Comparison of ENCODE assay signal across 8 cellular contexts in the genomic region with DNA sequence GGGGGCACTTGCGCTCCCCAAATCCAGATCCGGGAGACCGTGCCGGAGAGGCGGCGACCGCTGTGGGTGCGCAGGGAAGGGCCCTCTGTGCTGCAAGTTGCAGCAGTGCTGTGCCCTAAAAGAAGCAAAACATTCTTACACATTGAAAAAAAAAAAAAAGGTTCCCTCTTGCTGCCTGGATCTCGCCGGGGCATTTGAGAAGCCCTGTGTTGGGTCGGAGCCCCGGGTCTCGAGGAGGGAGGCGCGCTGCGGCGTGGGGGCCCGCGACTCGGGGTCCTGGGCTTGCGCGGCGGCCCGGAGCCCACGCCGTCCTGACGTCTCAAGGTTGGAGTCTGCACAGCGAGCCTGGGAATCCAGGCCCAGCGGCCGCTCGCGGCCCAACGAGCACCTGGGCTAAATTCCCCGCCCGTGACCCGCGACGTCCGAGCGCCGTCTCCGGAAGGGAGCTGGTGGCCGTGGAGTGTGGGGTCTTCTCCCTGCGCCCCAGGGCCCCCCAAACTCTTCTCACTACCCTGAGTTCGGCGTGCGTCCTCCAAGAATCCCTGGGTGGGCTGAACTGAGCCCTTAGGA. TPM values are rescaled to one million over a fixed set of nuclear protein-coding genes. Genes with fewer than 3 reads are reported as not detected.
A peak's percentile ranks its signal among the peaks of the same experiment; 100 is the strongest.
DNase-seq lines count a peak whose midpoint lies in the region; ATAC-seq and TF ChIP-seq lines count a peak whose summit lies in the region.

No MANE protein-coding gene starts in this region.

- no peaks in the 10 kb centered on the region for H3K36me3 Mint-ChIP-seq in activated CD4-positive, alpha-beta memory T cell treated with anti-CD3 and anti-CD28 coated beads for 36 hours
- H3K36me3 Mint-ChIP-seq in activated CD4-positive, alpha-beta memory T cell treated with anti-CD3 and anti-CD28 coated beads, Interleukin-2, amount 10 ng/mL, durations not matched to agents 7 days and 5 days (ENCODE audit: low read depth): no peaks in the 10 kb centered on the region
- no peaks in the 10 kb centered on the region for H3K36me3 Mint-ChIP-seq in immature natural killer cell
- H3K36me3 Mint-ChIP-seq in stimulated activated naive B cell treated with anti-CD40 and anti-IgM and Interleukin-4, amounts not matched to agents 10 μg/mL and 1 μg/mL and 100 μg/mL, for 72 hours: no peaks in the 10 kb centered on the region

- POLR2A ChIA-PET in activated CD4-positive, alpha-beta memory T cell treated with anti-CD3 and anti-CD28 coated beads for 36 hours (lab: Charles Lee): no interaction called here
- POLR2A ChIA-PET in activated CD4-positive, alpha-beta memory T cell treated with anti-CD3 and anti-CD28 coated beads, Interleukin-2, amount 10 ng/mL, durations not matched to agents 7 days and 5 days (lab: Charles Lee): no interaction called here

- intact Hi-C loops in activated CD4-positive, alpha-beta memory T cell treated with anti-CD3 and anti-CD28 coated beads for 36 hours (cut with micrococcal nuclease): no loop called here

- DNase-seq in activated CD4-positive, alpha-beta memory T cell treated with anti-CD3 and anti-CD28 coated beads for 36 hours: peak; percentile 29
- DNase-seq in activated CD4-positive, alpha-beta memory T cell treated with anti-CD3 and anti-CD28 coated beads, Interleukin-2, amount 10 ng/mL, durations not matched to agents 7 days and 5 days: no peak
- peak; percentile 61 for DNase-seq in astrocyte of the spinal cord (ENCODE audit: low read depth, low spot score)
- DNase-seq in immature natural killer cell: peak in 1 of 3 donors; percentile 50
- DNase-seq in stimulated activated naive B cell treated with anti-CD40 and anti-IgM and Interleukin-4, amounts not matched to agents 10 μg/mL and 1 μg/mL and 100 μg/mL, for 72 hours: no peak
- DNase-seq in LoVo (ENCODE audit: low spot score): no peak
- no peak for DNase-seq in UCSD-AML1 (lab: John Stamatoyannopoulos, UW; ENCODE audit: unreplicated experiment)

- peak overlapping the region; percentile 72 for H3K4me3 ChIP-seq in astrocyte of the spinal cord (ENCODE audit: low read depth, low read length)

- TF ChIP-seq CTCF in astrocyte of the spinal cord (IDR thresholded peaks at IDR 0.05; ENCODE audit: low read depth, low read length): peak; percentile 41

- H3K9me3 Mint-ChIP-seq in activated CD4-positive, alpha-beta memory T cell treated with anti-CD3 and anti-CD28 coated beads for 36 hours: no peaks in the 10 kb centered on the region
- H3K9me3 Mint-ChIP-seq in activated CD4-positive, alpha-beta memory T cell treated with anti-CD3 and anti-CD28 coated beads, Interleukin-2, amount 10 ng/mL, durations not matched to agents 7 days and 5 days: no peaks in the 10 kb centered on the region
- H3K9me3 Mint-ChIP-seq in immature natural killer cell: no peaks in the 10 kb centered on the region
- H3K9me3 Mint-ChIP-seq in stimulated activated naive B cell treated with anti-CD40 and anti-IgM and Interleukin-4, amounts not matched to agents 10 μg/mL and 1 μg/mL and 100 μg/mL, for 72 hours: no peaks in the 10 kb centered on the region

- no peak overlapping the region for H3K27ac Mint-ChIP-seq in activated CD4-positive, alpha-beta memory T cell treated with anti-CD3 and anti-CD28 coated beads for 36 hours
- no peak overlapping the region for H3K27ac Mint-ChIP-seq in activated CD4-positive, alpha-beta memory T cell treated with anti-CD3 and anti-CD28 coated beads, Interleukin-2, amount 10 ng/mL, durations not matched to agents 7 days and 5 days
- H3K27ac Mint-ChIP-seq in immature natural killer cell: peak overlapping the region in 2 of 6 donors; percentile 42 to 45
- H3K27ac Mint-ChIP-seq in stimulated activated naive B cell treated with anti-CD40 and anti-IgM and Interleukin-4, amounts not matched to agents 10 μg/mL and 1 μg/mL and 100 μg/mL, for 72 hours: no peak overlapping the region

- CTCF ChIA-PET in activated CD4-positive, alpha-beta memory T cell treated with anti-CD3 and anti-CD28 coated beads for 36 hours (lab: Charles Lee): no interaction called here
- CTCF ChIA-PET in activated CD4-positive, alpha-beta memory T cell treated with anti-CD3 and anti-CD28 coated beads, Interleukin-2, amount 10 ng/mL, durations not matched to agents 7 days and 5 days (lab: Charles Lee): no interaction called here

- H3K4me3 Mint-ChIP-seq in activated CD4-positive, alpha-beta memory T cell treated with anti-CD3 and anti-CD28 coated beads for 36 hours: no peak overlapping the region
- no peak overlapping the region for H3K4me3 Mint-ChIP-seq in activated CD4-positive, alpha-beta memory T cell treated with anti-CD3 and anti-CD28 coated beads, Interleukin-2, amount 10 ng/mL, durations not matched to agents 7 days and 5 days
- peak overlapping the region; percentile 71 to 81 (median 80) for H3K4me3 Mint-ChIP-seq in immature natural killer cell
- H3K4me3 Mint-ChIP-seq in stimulated activated naive B cell treated with anti-CD40 and anti-IgM and Interleukin-4, amounts not matched to agents 10 μg/mL and 1 μg/mL and 100 μg/mL, for 72 hours: peak overlapping the region; percentile 78 to 83

- peaks cover 5% of the 10 kb centered on the region for H3K4me1 Mint-ChIP-seq in activated CD4-positive, alpha-beta memory T cell treated with anti-CD3 and anti-CD28 coated beads for 36 hours (ENCODE audit: low read depth)
- peaks cover 4% of the 10 kb centered on the region for H3K4me1 Mint-ChIP-seq in activated CD4-positive, alpha-beta memory T cell treated with anti-CD3 and anti-CD28 coated beads, Interleukin-2, amount 10 ng/mL, durations not matched to agents 7 days and 5 days
- H3K4me1 Mint-ChIP-seq in immature natural killer cell: peaks cover 18 to 19% of the 10 kb centered on the region in 2 donors
- H3K4me1 Mint-ChIP-seq in stimulated activated naive B cell treated with anti-CD40 and anti-IgM and Interleukin-4, amounts not matched to agents 10 μg/mL and 1 μg/mL and 100 μg/mL, for 72 hours: peaks cover 8 to 24% of the 10 kb centered on the region in 2 donors

- ATAC-seq in stimulated activated naive B cell treated with anti-CD40 and anti-IgM and Interleukin-4, amounts not matched to agents 10 μg/mL and 1 μg/mL and 100 μg/mL, for 72 hours (replicated peaks): peak; percentile 68 to 76
- no peak for ATAC-seq in HG03025 (IDR thresholded peaks at IDR 0.05; ENCODE audit: low FRiP score, unreplicated experiment)

- in situ Hi-C loops in astrocyte of the spinal cord (cut with HindIII; ENCODE audit: low sequenced_read_pairs): no loop called here

- peaks cover 31% of the 10 kb centered on the region for H3K27me3 Mint-ChIP-seq in activated CD4-positive, alpha-beta memory T cell treated with anti-CD3 and anti-CD28 coated beads for 36 hours
- H3K27me3 Mint-ChIP-seq in activated CD4-positive, alpha-beta memory T cell treated with anti-CD3 and anti-CD28 coated beads, Interleukin-2, amount 10 ng/mL, durations not matched to agents 7 days and 5 days: peaks cover 34% of the 10 kb centered on the region
- H3K27me3 Mint-ChIP-seq in immature natural killer cell (ENCODE audit: low read depth in 3 of 3): peaks cover 7 to 19% (median 9%) of the 10 kb centered on the region in 3 donors
- H3K27me3 Mint-ChIP-seq in stimulated activated naive B cell treated with anti-CD40 and anti-IgM and Interleukin-4, amounts not matched to agents 10 μg/mL and 1 μg/mL and 100 μg/mL, for 72 hours: peaks cover 23 to 55% of the 10 kb centered on the region in 2 donors

RNA-seq across cellular contexts. Expression of gene CTBP2, which starts 1.3 kb away (rescaled TPM):
- under 1 TPM; 0.27 to 0.29 TPM for total RNA-seq in activated CD4-positive, alpha-beta memory T cell treated with anti-CD3 and anti-CD28 coated beads for 36 hours
- under 1 TPM; 0.15 to 0.43 TPM for total RNA-seq in activated CD4-positive, alpha-beta memory T cell treated with anti-CD3 and anti-CD28 coated beads, Interleukin-2, amount 10 ng/mL, durations not matched to agents 7 days and 5 days
- 100 to 1,000 TPM in 2 of 3 donors, 10 to 100 TPM in 1; 89.8 to 154 (median 131) TPM for polyA plus RNA-seq in immature natural killer cell

Comparison
In these comparisons a context has a peak if more than half of its experiments do, and no peak if none do; other contexts are left out.
1. DNase-seq: peak in activated CD4-positive, alpha-beta memory T cell treated with anti-CD3 and anti-CD28 coated beads for 36 hours (single experiment) and astrocyte of the spinal cord (single experiment); none in activated CD4-positive, alpha-beta memory T cell treated with anti-CD3 and anti-CD28 coated beads, Interleukin-2, amount 10 ng/mL, durations not matched to agents 7 days and 5 days (single experiment), stimulated activated naive B cell treated with anti-CD40 and anti-IgM and Interleukin-4, amounts not matched to agents 10 μg/mL and 1 μg/mL and 100 μg/mL, for 72 hours (single experiment), LoVo (single experiment) and UCSD-AML1 (single experiment).
2. H3K4me3 Mint-ChIP-seq: peak in immature natural killer cell (5 of 5) and stimulated activated naive B cell treated with anti-CD40 and anti-IgM and Interleukin-4, amounts not matched to agents 10 μg/mL and 1 μg/mL and 100 μg/mL, for 72 hours (2 of 2); none in activated CD4-positive, alpha-beta memory T cell treated with anti-CD3 and anti-CD28 coated beads for 36 hours (single experiment) and activated CD4-positive, alpha-beta memory T cell treated with anti-CD3 and anti-CD28 coated beads, Interleukin-2, amount 10 ng/mL, durations not matched to agents 7 days and 5 days (single experiment).